In genomic region chr10:8738987-8739386, GRCh38 we compare ENCODE assay signal across 29 cellular contexts.
"Had no signal": no experiment of that assay in that cellular context is flagged by ENCODE, and none has a peak within 500 bp of the region (broad histone marks: within the 10 kb centered on the region; RNA-seq: fewer than 3 reads in every experiment).

No MANE protein-coding gene starts in this region.

- ATAC-seq: heart right ventricle; left lobe of liver; naive thymus-derived CD4-positive, alpha-beta T cell; sciatic nerve; stimulated activated effector memory CD8-positive, alpha-beta T cell treated with anti-CD3 and anti-CD28 coated beads, Interleukin-12 subunit alpha, Interleukin-12 subunit beta, amount 100 ng/mL, for 72 hours; upper lobe of right lung had no signal

- H3K27ac Mint-ChIP-seq: dendritic cell treated with granulocyte-macrophage colony-stimulating factor and Interleukin-4, amounts not matched to agents 40 ng/mL and 50 ng/mL, for 4 days; immature natural killer cell; memory B cell; naive thymus-derived CD4-positive, alpha-beta T cell; nephron; neural progenitor cell; stimulated activated effector memory CD8-positive, alpha-beta T cell treated with anti-CD3 and anti-CD28 coated beads, Interleukin-12 subunit alpha, Interleukin-12 subunit beta, amount 100 ng/mL, for 72 hours had no signal

- H3K9ac ChIP-seq: neural progenitor cell had no signal

- H3K36me3 Mint-ChIP-seq: immature natural killer cell; memory B cell; neural progenitor cell; stimulated activated effector memory CD8-positive, alpha-beta T cell treated with anti-CD3 and anti-CD28 coated beads, Interleukin-12 subunit alpha, Interleukin-12 subunit beta, amount 100 ng/mL, for 72 hours had no signal

- H3K4me1 ChIP-seq: colonic mucosa, esophagus squamous epithelium, heart right ventricle, neural progenitor cell, prostate gland, right atrium auricular region, stomach, testis, tibial artery, upper lobe of right lung, uterus had no signal

- H3K36me3 ChIP-seq: colonic mucosa, esophagus squamous epithelium, heart right ventricle, neural progenitor cell, prostate gland, right atrium auricular region, stomach, tibial artery, upper lobe of right lung, uterus had no signal

- H3K9me3 Mint-ChIP-seq: dendritic cell treated with granulocyte-macrophage colony-stimulating factor and Interleukin-4, amounts not matched to agents 40 ng/mL and 50 ng/mL, for 4 days; stimulated activated effector memory CD8-positive, alpha-beta T cell treated with anti-CD3 and anti-CD28 coated beads, Interleukin-12 subunit alpha, Interleukin-12 subunit beta, amount 100 ng/mL, for 72 hours had no signal

- H3K9me3 ChIP-seq: colonic mucosa, esophagus squamous epithelium, heart right ventricle, prostate gland, right atrium auricular region, stomach, testis, tibial artery, upper lobe of right lung, uterus had no signal

- H3K4me1 Mint-ChIP-seq: immature natural killer cell; memory B cell; nephron; neural progenitor cell; stimulated activated effector memory CD8-positive, alpha-beta T cell treated with anti-CD3 and anti-CD28 coated beads, Interleukin-12 subunit alpha, Interleukin-12 subunit beta, amount 100 ng/mL, for 72 hours had no signal

- H3K4me2 ChIP-seq: neural progenitor cell had no signal

- H3K4me3 Mint-ChIP-seq: dendritic cell treated with granulocyte-macrophage colony-stimulating factor and Interleukin-4, amounts not matched to agents 40 ng/mL and 50 ng/mL, for 4 days; immature natural killer cell; memory B cell; naive thymus-derived CD4-positive, alpha-beta T cell; nephron; neural progenitor cell; stimulated activated effector memory CD8-positive, alpha-beta T cell treated with anti-CD3 and anti-CD28 coated beads, Interleukin-12 subunit alpha, Interleukin-12 subunit beta, amount 100 ng/mL, for 72 hours had no signal

- H3K4me3 ChIP-seq: colonic mucosa, esophagus squamous epithelium, heart right ventricle, lung, neural progenitor cell, prostate gland, right atrium auricular region, stomach, testis, tibial artery, upper lobe of right lung, uterus had no signal

- DNase-seq: colonic mucosa; effector memory CD4-positive, alpha-beta T cell; erythroblast; esophagus squamous epithelium; foreskin melanocyte; glutamatergic neuron; heart right ventricle; hippocampal formation; immature natural killer cell; midbrain; naive thymus-derived CD4-positive, alpha-beta T cell; stimulated activated CD4-positive, alpha-beta T cell treated with anti-CD3 and anti-CD28 coated beads, Interleukin-2, amount 100 ng/mL, for 24 hours; stimulated activated CD4-positive, alpha-beta T cell treated with anti-CD3 and anti-CD28 coated beads, Interleukin-4, amount 100 ng/mL, for 24 hours; stimulated activated naive CD4-positive, alpha-beta T cell treated with Interleukin-2 at 50 U/mL for 16 hours; stomach; testis; tibial artery; upper lobe of right lung; uterus had no signal

- H3K27ac ChIP-seq: colonic mucosa, esophagus squamous epithelium, heart right ventricle, neural progenitor cell, prostate gland, right atrium auricular region, stomach, testis, tibial artery, upper lobe of right lung, uterus had no signal

- H3K27me3 Mint-ChIP-seq: dendritic cell treated with granulocyte-macrophage colony-stimulating factor and Interleukin-4, amounts not matched to agents 40 ng/mL and 50 ng/mL, for 4 days; memory B cell had no signal

- H3K27me3 ChIP-seq: colonic mucosa, esophagus squamous epithelium, heart right ventricle, neural progenitor cell, right atrium auricular region, stomach, testis, tibial artery, upper lobe of right lung, uterus had no signal
